Comparison of ENCODE assay signal across 25 cellular contexts in the genomic region with DNA sequence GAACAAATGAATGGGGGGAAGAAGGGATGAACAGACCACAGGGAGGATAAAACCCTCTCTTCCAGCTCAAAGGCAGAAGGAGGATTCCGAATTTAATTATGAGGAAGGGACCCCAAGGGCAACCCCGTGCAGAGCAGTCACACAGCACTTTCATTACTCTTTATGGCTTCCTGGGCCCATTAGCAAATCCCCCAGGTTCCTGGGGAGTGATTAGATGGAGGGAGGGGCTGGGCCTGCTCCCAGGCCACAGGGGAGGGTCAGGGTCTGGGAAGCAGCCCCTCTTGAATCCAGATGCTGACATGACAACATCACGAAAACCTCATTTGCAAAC.
"Had no signal": no experiment of that assay in that cellular context is flagged by ENCODE, and none has a peak within 500 bp of the region (broad histone marks: within the 10 kb centered on the region; RNA-seq: fewer than 3 reads in every experiment).

No MANE protein-coding gene starts in this region.

- H3K4me1 ChIP-seq: Peyer's patch, SJSA1 had no signal

- FAIRE-seq: astrocyte, K562 had no signal

- H3K9me3 ChIP-seq: Peyer's patch, SJSA1 had no signal

- H3K36me3 Mint-ChIP-seq: activated CD4-positive, alpha-beta memory T cell treated with anti-CD3 and anti-CD28 coated beads for 36 hours; activated naive CD8-positive, alpha-beta T cell had no signal

- H3K27me3 ChIP-seq: cardiac muscle cell, Peyer's patch, SJSA1 had no signal

- H3K4me3 ChIP-seq: cardiac muscle cell, K562, Peyer's patch, SJSA1 had no signal

- H3K36me3 ChIP-seq: brain microvascular endothelial cell, cardiac muscle cell, Peyer's patch, SJSA1 had no signal

- H3K9me3 Mint-ChIP-seq: activated CD4-positive, alpha-beta memory T cell treated with anti-CD3 and anti-CD28 coated beads for 36 hours; activated CD4-positive, alpha-beta T cell treated with anti-CD3 and anti-CD28 coated beads, Interleukin-2, amount 10 ng/mL, durations not matched to agents 7 days and 5 days; activated naive CD4-positive, alpha-beta T cell treated with anti-CD3 and anti-CD28 coated beads for 36 hours; activated T-helper 17 cell treated with anti-CD3 and anti-CD28 coated beads, Interleukin-2, amount 50 U/mL, for 72 hours had no signal

- DNase-seq: activated CD4-positive, alpha-beta memory T cell treated with anti-CD3 and anti-CD28 coated beads for 36 hours; activated CD4-positive, alpha-beta T cell treated with anti-CD3 and anti-CD28 coated beads, Interleukin-2, amount 10 ng/mL, durations not matched to agents 7 days and 5 days; activated CD4-positive, CD25-positive, alpha-beta regulatory T cell; activated CD8-positive, alpha-beta memory T cell treated with anti-CD3 and anti-CD28 coated beads for 24 hours; activated gamma-delta T cell; activated naive CD4-positive, alpha-beta T cell treated with anti-CD3 and anti-CD28 coated beads for 36 hours; activated T-cell treated with anti-CD3 and anti-CD28 coated beads, Interleukin-2, amount 50 U/mL, for 48 hours; amygdala; brain microvascular endothelial cell; Karpas-422; MM.1S; NCI-H1930; NCI-H2171 treated with DMSO at 0.1 percent for 48 hours; NCI-H226; NCI-H82; Peyer's patch; SHP77; T-helper 17 cell; T-helper 9 cell had no signal

- H3K27ac ChIP-seq: brain microvascular endothelial cell, cardiac muscle cell, Peyer's patch, SJSA1 had no signal

- H3K4me3 Mint-ChIP-seq: activated CD4-positive, alpha-beta memory T cell treated with anti-CD3 and anti-CD28 coated beads for 36 hours; activated CD4-positive, alpha-beta T cell treated with anti-CD3 and anti-CD28 coated beads, Interleukin-2, amount 10 ng/mL, durations not matched to agents 7 days and 5 days; activated naive CD4-positive, alpha-beta T cell treated with anti-CD3 and anti-CD28 coated beads for 36 hours; activated naive CD8-positive, alpha-beta T cell; activated T-helper 17 cell treated with anti-CD3 and anti-CD28 coated beads, Interleukin-2, amount 50 U/mL, for 72 hours; T-helper 17 cell had no signal

- H3K27ac Mint-ChIP-seq: activated CD4-positive, alpha-beta memory T cell treated with anti-CD3 and anti-CD28 coated beads for 36 hours; activated CD4-positive, alpha-beta T cell treated with anti-CD3 and anti-CD28 coated beads, Interleukin-2, amount 10 ng/mL, durations not matched to agents 7 days and 5 days; activated naive CD4-positive, alpha-beta T cell treated with anti-CD3 and anti-CD28 coated beads for 36 hours; activated naive CD8-positive, alpha-beta T cell; activated T-helper 17 cell treated with anti-CD3 and anti-CD28 coated beads, Interleukin-2, amount 50 U/mL, for 72 hours; T-helper 17 cell had no signal

- H3K4me1 Mint-ChIP-seq: activated CD4-positive, alpha-beta T cell treated with anti-CD3 and anti-CD28 coated beads, Interleukin-2, amount 10 ng/mL, durations not matched to agents 7 days and 5 days; activated T-helper 17 cell treated with anti-CD3 and anti-CD28 coated beads, Interleukin-2, amount 50 U/mL, for 72 hours had no signal
